Comparison of ENCODE assay signal across 28 cellular contexts in the genomic region with DNA sequence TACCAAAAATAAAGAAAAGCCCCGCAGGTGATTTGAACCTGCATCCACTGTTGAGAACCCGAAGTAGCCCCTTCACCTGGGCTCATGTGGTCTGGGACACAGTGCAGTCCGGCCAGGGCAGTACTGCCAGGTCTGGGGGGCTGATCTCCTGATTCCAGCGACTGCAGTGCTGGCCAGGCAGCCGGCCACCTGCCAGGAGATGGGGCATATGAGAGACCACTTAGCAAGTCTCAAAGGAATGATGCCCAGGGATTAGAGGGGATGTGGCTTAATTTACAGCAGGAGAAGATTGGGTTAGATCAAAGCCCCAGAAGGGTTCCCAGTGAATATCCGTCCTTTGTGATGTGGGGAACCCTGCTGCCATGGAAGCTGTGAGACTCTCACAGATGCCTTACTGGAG.
DNase-seq lines count a peak whose midpoint lies in the region; ATAC-seq and TF ChIP-seq lines count a peak whose summit lies in the region.
"Had no signal": no experiment of that assay in that cellular context is flagged by ENCODE, and none has a peak within 500 bp of the region (broad histone marks: within the 10 kb centered on the region; RNA-seq: fewer than 3 reads in every experiment).

No MANE protein-coding gene starts in this region.

- H3K27ac ChIP-seq in HUES48 (ENCODE audit: low read depth, low read length): peak overlapping the region; percentile 52
- H3K27ac ChIP-seq in neuronal stem cell (replicated peaks; ENCODE audit: low read length): no peak overlapping the region
- H3K27ac ChIP-seq: 22Rv1, body of pancreas, foreskin keratinocyte, hepatocyte, HL-60, Peyer's patch, SJCRH30, transverse colon had no signal

- no peak overlapping the region for H3K18ac ChIP-seq in neuronal stem cell (ENCODE audit: low read length)

- WGBS in neuronal stem cell (ENCODE audit: extremely low coverage in 2 of 2, insufficient read length in 2 of 2, insufficient replicate concordance in 1 of 2), 2 donors: no CpG with 5 or more reads among the region's 6 CpGs

- H3K36me3 Mint-ChIP-seq in brain: peaks cover 4% of the 10 kb centered on the region
- H3K36me3 Mint-ChIP-seq in activated naive CD4-positive, alpha-beta T cell treated with anti-CD3 and anti-CD28 coated beads, Interleukin-2, amount 50 U/mL, for 72 hours: peaks cover 5% of the 10 kb centered on the region in 2 donors
- H3K36me3 Mint-ChIP-seq in activated T-helper 2 cell treated with anti-CD3 and anti-CD28 coated beads, Interferon-gamma antibody, Interleukin-2, Interleukin-4, amounts not matched to agents 10 μg/mL and 5 μg/mL and 100 μg/mL, durations not matched to agents 14 hours and 24 hours and 36 hours (ENCODE audit: low read depth): peaks cover 4% of the 10 kb centered on the region

- H2BK15ac ChIP-seq in neuronal stem cell (ENCODE audit: low read length): no peak overlapping the region

- intact Hi-C loops in activated T-helper 2 cell treated with anti-CD3 and anti-CD28 coated beads, Interferon-gamma antibody, Interleukin-2, Interleukin-4, amounts not matched to agents 10 μg/mL and 5 μg/mL and 100 μg/mL, durations not matched to agents 14 hours and 24 hours and 36 hours (cut with micrococcal nuclease): no loop called here

- no peak overlapping the region for H3K4ac ChIP-seq in neuronal stem cell (ENCODE audit: low read length)

- H3K4me1 Mint-ChIP-seq in brain: peaks cover 89% of the 10 kb centered on the region
- no peaks in the 10 kb centered on the region for H3K4me1 Mint-ChIP-seq in activated T-helper 2 cell treated with anti-CD3 and anti-CD28 coated beads, Interferon-gamma antibody, Interleukin-2, Interleukin-4, amounts not matched to agents 10 μg/mL and 5 μg/mL and 100 μg/mL, durations not matched to agents 14 hours and 24 hours and 36 hours (ENCODE audit: low read depth)

- H3K23ac ChIP-seq in neuronal stem cell (ENCODE audit: low read depth, low read length, poor library complexity): no peak overlapping the region

- H3K27me3 ChIP-seq in HUES48 (ENCODE audit: control insufficient read depth, insufficient read depth, low read length) (peaks cover 36% of the 10 kb centered on the region), neuronal stem cell (ENCODE audit: control insufficient read depth in 3 of 3, insufficient read depth in 3 of 3, low read depth in 1 of 3, low read length in 3 of 3) (peaks cover 0 to 3% (median 0%) of the 10 kb centered on the region in 3 experiments)
- H3K27me3 ChIP-seq: body of pancreas, Peyer's patch, transverse colon had no signal

- H3K4me3 ChIP-seq in HUES48 (ENCODE audit: low read depth, low read length) (peak overlapping the region; percentile 59; the same call in 1 of the 2 replicates), neuronal stem cell (ENCODE audit: low read length in 2 of 2) (no peak overlapping the region)
- H3K4me3 ChIP-seq: body of pancreas, HAP-1, hepatocyte, lung, mucosa of descending colon, Peyer's patch, SJCRH30, transverse colon had no signal

- DNase-seq in NCI-H1417 (lab: John Stamatoyannopoulos, UW): peak in 2 of 3 experiments; percentile 57 to 75
- DNase-seq in NCI-H1417 treated with DMSO at 0.1 percent for 48 hours (lab: John Stamatoyannopoulos, UW): no peak
- no peak for DNase-seq in neuronal stem cell (ENCODE audit: low spot score)
- DNase-seq in activated naive CD4-positive, alpha-beta T cell treated with anti-CD3 and anti-CD28 coated beads, Interleukin-2, amount 50 U/mL, for 72 hours (ENCODE audit: low spot score in 2 of 2): no peak
- no peak for DNase-seq in AML-193 (lab: John Stamatoyannopoulos, UW)
- no peak for DNase-seq in activated T-helper 2 cell treated with anti-CD3 and anti-CD28 coated beads, Interferon-gamma antibody, Interleukin-2, Interleukin-4, amounts not matched to agents 10 μg/mL and 5 μg/mL and 100 μg/mL, durations not matched to agents 14 hours and 24 hours and 36 hours (ENCODE audit: low spot score)
- DNase-seq: activated CD4-positive, CD25-positive, alpha-beta regulatory T cell treated with anti-CD3 and anti-CD28 coated beads, Interleukin-2, amount 50 U/mL, for 72 hours; activated CD8-positive, alpha-beta T cell treated with anti-CD3 and anti-CD28 coated beads, Interleukin-2, amount 10 ng/mL, durations not matched to agents 7 days and 5 days; activated gamma-delta T cell treated with Interleukin-2 at 50 U/mL for 16 hours; body of pancreas; effector memory CD8-positive, alpha-beta T cell; foreskin keratinocyte; mucosa of descending colon; NCI-H446 treated with DMSO at 0.1 percent for 48 hours; nephron progenitor cell; stimulated activated CD8-positive, alpha-beta memory T cell treated with anti-CD3 and anti-CD28 coated beads, Interleukin-4, amount 100 ng/mL, for 48 hours; T-helper 1 cell; transverse colon had no signal

- H2BK120ac ChIP-seq in neuronal stem cell (ENCODE audit: low read depth, low read length): no peak overlapping the region

- no peak overlapping the region for H3K4me2 ChIP-seq in neuronal stem cell (ENCODE audit: insufficient read depth, low read length, poor library complexity, severe bottlenecking)
- H3K4me2 ChIP-seq: hepatocyte had no signal

- peaks cover 14% of the 10 kb centered on the region for H3K27me3 Mint-ChIP-seq in brain
- peaks cover 27% of the 10 kb centered on the region for H3K27me3 Mint-ChIP-seq in activated T-helper 2 cell treated with anti-CD3 and anti-CD28 coated beads, Interferon-gamma antibody, Interleukin-2, Interleukin-4, amounts not matched to agents 10 μg/mL and 5 μg/mL and 100 μg/mL, durations not matched to agents 14 hours and 24 hours and 36 hours (ENCODE audit: low read depth)

- H3K79me1 ChIP-seq in neuronal stem cell (ENCODE audit: low read depth, low read length): no peaks in the 10 kb centered on the region

- no peak overlapping the region for H2AK5ac ChIP-seq in neuronal stem cell (ENCODE audit: low read depth, low read length)

- H3K9me3 Mint-ChIP-seq in brain: peaks cover 4 to 10% (median 9%) of the 10 kb centered on the region in 5 experiments
- H3K9me3 Mint-ChIP-seq in activated naive CD4-positive, alpha-beta T cell treated with anti-CD3 and anti-CD28 coated beads, Interleukin-2, amount 50 U/mL, for 72 hours: no peaks in the 10 kb centered on the region
- no peaks in the 10 kb centered on the region for H3K9me3 Mint-ChIP-seq in activated T-helper 2 cell treated with anti-CD3 and anti-CD28 coated beads, Interferon-gamma antibody, Interleukin-2, Interleukin-4, amounts not matched to agents 10 μg/mL and 5 μg/mL and 100 μg/mL, durations not matched to agents 14 hours and 24 hours and 36 hours

- H4K91ac ChIP-seq in neuronal stem cell (ENCODE audit: low read depth, low read length, poor library complexity): no peak overlapping the region

- H3K27ac Mint-ChIP-seq in brain: peak overlapping the region; percentile 77 to 96 (median 90)
- no peak overlapping the region for H3K27ac Mint-ChIP-seq in activated naive CD4-positive, alpha-beta T cell treated with anti-CD3 and anti-CD28 coated beads, Interleukin-2, amount 50 U/mL, for 72 hours
- no peak overlapping the region for H3K27ac Mint-ChIP-seq in activated T-helper 2 cell treated with anti-CD3 and anti-CD28 coated beads, Interferon-gamma antibody, Interleukin-2, Interleukin-4, amounts not matched to agents 10 μg/mL and 5 μg/mL and 100 μg/mL, durations not matched to agents 14 hours and 24 hours and 36 hours
- H3K27ac Mint-ChIP-seq: activated CD8-positive, alpha-beta T cell treated with anti-CD3 and anti-CD28 coated beads, Interleukin-2, amount 10 ng/mL, durations not matched to agents 7 days and 5 days; B cell; nephron progenitor cell had no signal

- H3K9ac ChIP-seq in HUES48 (ENCODE audit: low read depth, low read length) (no peak overlapping the region), neuronal stem cell (ENCODE audit: low read depth, low read length, poor library complexity) (no peak overlapping the region)

- peak overlapping the region; percentile 17 to 79 (median 69) for H3K4me3 Mint-ChIP-seq in brain
- H3K4me3 Mint-ChIP-seq in activated T-helper 2 cell treated with anti-CD3 and anti-CD28 coated beads, Interferon-gamma antibody, Interleukin-2, Interleukin-4, amounts not matched to agents 10 μg/mL and 5 μg/mL and 100 μg/mL, durations not matched to agents 14 hours and 24 hours and 36 hours (ENCODE audit: low read depth): no peak overlapping the region
- H3K4me3 Mint-ChIP-seq: activated CD8-positive, alpha-beta T cell treated with anti-CD3 and anti-CD28 coated beads, Interleukin-2, amount 10 ng/mL, durations not matched to agents 7 days and 5 days; B cell; effector memory CD8-positive, alpha-beta T cell; nephron progenitor cell had no signal

- no peak overlapping the region for H2BK5ac ChIP-seq in neuronal stem cell (ENCODE audit: low read length)

- no peaks in the 10 kb centered on the region for H3K36me3 ChIP-seq in HUES48 (ENCODE audit: control insufficient read depth, insufficient read depth, low read length)
- H3K36me3 ChIP-seq in neuronal stem cell (replicated peaks in 1 of 2; ENCODE audit: control insufficient read depth in 2 of 2, insufficient read depth in 2 of 2, low read length in 2 of 2): no peaks in the 10 kb centered on the region
- H3K36me3 ChIP-seq: HAP-1, Peyer's patch, SJCRH30, transverse colon had no signal

- H3K4me1 ChIP-seq in HUES48 (ENCODE audit: control insufficient read depth, insufficient read depth, low read length): peaks cover 59% of the 10 kb centered on the region
- peaks cover 18 to 32% of the 10 kb centered on the region in 2 donors for H3K4me1 ChIP-seq in neuronal stem cell (ENCODE audit: control insufficient read depth in 2 of 2, insufficient read depth in 1 of 2, low read depth in 1 of 2, low read length in 2 of 2)
- H3K4me1 ChIP-seq: body of pancreas, foreskin keratinocyte, HAP-1, Peyer's patch had no signal

- no peak overlapping the region for H2BK12ac ChIP-seq in neuronal stem cell (ENCODE audit: low read length)

- no peaks in the 10 kb centered on the region for H3K9me3 ChIP-seq in HUES48 (ENCODE audit: control insufficient read depth, insufficient read depth, low read length)
- H3K9me3 ChIP-seq in neuronal stem cell (replicated peaks in 1 of 2; ENCODE audit: control insufficient read depth in 2 of 2, insufficient read depth in 1 of 2, low read depth in 1 of 2, low read length in 2 of 2): peaks cover 0 to 7% of the 10 kb centered on the region in 2 donors
- H3K9me3 ChIP-seq: body of pancreas, HAP-1, mucosa of descending colon, Peyer's patch, SJCRH30, transverse colon had no signal

- no peak overlapping the region for H4K8ac ChIP-seq in neuronal stem cell (ENCODE audit: low read depth, low read length)

- H2AFZ ChIP-seq in neuronal stem cell (ENCODE audit: low read length): peak overlapping the region; percentile 69
- H2AFZ ChIP-seq: hepatocyte had no signal

- no peak for ATAC-seq in activated naive CD4-positive, alpha-beta T cell treated with anti-CD3 and anti-CD28 coated beads, Interleukin-2, amount 50 U/mL, for 72 hours
- ATAC-seq: activated CD8-positive, alpha-beta T cell treated with anti-CD3 and anti-CD28 coated beads, Interleukin-2, amount 10 ng/mL, durations not matched to agents 7 days and 5 days; body of pancreas; effector memory CD8-positive, alpha-beta T cell; foreskin keratinocyte had no signal

- TF ChIP-seq CTCF in brain (conservative IDR thresholded peaks at IDR 0.05): no peak

- H3K14ac ChIP-seq in neuronal stem cell (ENCODE audit: low read length): no peak overlapping the region

Comparison
In these comparisons a context has a peak if more than half of its experiments do, and no peak if none do; other contexts are left out.
1. DNase-seq: peak in NCI-H1417 (2 of 3); none in NCI-H1417 treated with DMSO at 0.1 percent for 48 hours (single experiment), neuronal stem cell (single experiment), activated naive CD4-positive, alpha-beta T cell treated with anti-CD3 and anti-CD28 coated beads, Interleukin-2, amount 50 U/mL, for 72 hours (0 of 2), AML-193 (0 of 2) and activated T-helper 2 cell treated with anti-CD3 and anti-CD28 coated beads, Interferon-gamma antibody, Interleukin-2, Interleukin-4, amounts not matched to agents 10 μg/mL and 5 μg/mL and 100 μg/mL, durations not matched to agents 14 hours and 24 hours and 36 hours (single experiment).
2. H3K27ac Mint-ChIP-seq: peak in brain (5 of 5); none in activated naive CD4-positive, alpha-beta T cell treated with anti-CD3 and anti-CD28 coated beads, Interleukin-2, amount 50 U/mL, for 72 hours (0 of 2) and activated T-helper 2 cell treated with anti-CD3 and anti-CD28 coated beads, Interferon-gamma antibody, Interleukin-2, Interleukin-4, amounts not matched to agents 10 μg/mL and 5 μg/mL and 100 μg/mL, durations not matched to agents 14 hours and 24 hours and 36 hours (single experiment).